9 cellular contexts compared by ENCODE assay signal in genomic region chr1:236966636-236967035, GRCh38. TPM values are rescaled to one million over a fixed set of nuclear protein-coding genes. Genes with fewer than 3 reads are reported as not detected.
"Had no signal": no experiment of that assay in that cellular context is flagged by ENCODE, and none has a peak within 500 bp of the region (broad histone marks: within the 10 kb centered on the region; RNA-seq: fewer than 3 reads in every experiment).

No MANE protein-coding gene starts in this region.

- DNase-seq: IMR-90, KBM-7, KG1 had no signal

- H3K4me3 Mint-ChIP-seq: IgD-negative memory B cell had no signal

- H3K4me3 ChIP-seq: K562 had no signal

- FAIRE-seq: HTR-8/SVneo, K562 had no signal

- H3K4me1 Mint-ChIP-seq: IgD-negative memory B cell had no signal

- ATAC-seq: K562 had no signal

- H3K27ac ChIP-seq: HL-60 had no signal

- H3K27ac Mint-ChIP-seq: IgD-negative memory B cell had no signal

RNA-seq across cellular contexts. Expression of gene MT1HL1, which starts 37.6 kb away (rescaled TPM):
- total RNA-seq: HT-29, HT1080, IMR-90, K562 had no signal
- polyA plus RNA-seq: IgD-negative memory B cell, IMR-90, K562 had no signal
